11 cellular contexts compared by ENCODE assay signal in the genomic region with DNA sequence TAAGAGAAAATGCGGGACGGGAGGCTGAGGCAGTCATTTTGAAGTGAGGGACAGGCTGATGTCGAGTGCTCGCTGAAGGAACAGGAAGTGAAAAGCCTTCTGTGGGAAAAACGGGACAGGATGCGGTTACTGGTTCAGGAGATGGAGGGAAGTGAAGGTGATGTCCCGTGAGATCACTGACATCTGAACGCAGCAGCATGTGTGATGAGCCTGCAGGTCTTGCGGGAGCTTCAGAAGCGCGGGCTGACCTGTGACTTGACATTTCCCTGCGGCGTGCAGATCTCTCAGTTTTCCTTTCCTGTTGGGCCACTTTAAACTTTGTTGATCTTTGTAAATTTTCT.
DNase-seq lines count a peak whose midpoint lies in the region; ATAC-seq and TF ChIP-seq lines count a peak whose summit lies in the region.
"Had no signal": no experiment of that assay in that cellular context is flagged by ENCODE, and none has a peak within 500 bp of the region (broad histone marks: within the 10 kb centered on the region; RNA-seq: fewer than 3 reads in every experiment).

No MANE protein-coding gene starts in this region.

- H3K9ac ChIP-seq in OCI-LY3 (ENCODE audit: low read length): no peak overlapping the region; the same call in 1 of the 2 replicates

- H3K27me3 ChIP-seq in OCI-LY3 (ENCODE audit: low read depth, low read length): no peaks in the 10 kb centered on the region
- H3K27me3 ChIP-seq in upper lobe of right lung: no peaks in the 10 kb centered on the region

- peak overlapping the region; percentile 22 for H3K27ac ChIP-seq in OCI-LY3 (ENCODE audit: low read length)
- no peak overlapping the region for H3K27ac ChIP-seq in upper lobe of right lung
- H3K27ac ChIP-seq: prostate gland had no signal

- intact Hi-C loops in upper lobe of right lung (cut with DNase I): no loop called here

- TF ChIP-seq CTCF in OCI-LY3 (IDR thresholded peaks at IDR 0.05; ENCODE audit: low read depth, low read length) (no peak), choroid plexus epithelial cell (conservative IDR thresholded peaks at IDR 0.05; ENCODE audit: low read depth, low read length) (no peak), upper lobe of right lung (IDR thresholded peaks at IDR 0.05) (no peak)

- H3K79me2 ChIP-seq in OCI-LY3 (ENCODE audit: low read length): no peaks in the 10 kb centered on the region

- no peak for ATAC-seq in upper lobe of right lung
- no peak for ATAC-seq in GM21360 (IDR thresholded peaks at IDR 0.05; ENCODE audit: unreplicated experiment)

- peak overlapping the region; percentile 67 for H3K4me2 ChIP-seq in OCI-LY3 (ENCODE audit: low read length)

- H3K36me3 ChIP-seq in OCI-LY3 (replicated peaks; ENCODE audit: low read depth, low read length) (peaks cover 50% of the 10 kb centered on the region), upper lobe of right lung (peaks cover 92% of the 10 kb centered on the region)

- DNase-seq in stimulated activated naive CD4-positive, alpha-beta T cell (lab: John Stamatoyannopoulos, UW): peak in 4 of 6 experiments; percentile 10 to 42 (median 20)
- DNase-seq in stimulated activated naive CD4-positive, alpha-beta T cell treated with Interleukin-2 at 50 U/mL for 16 hours (lab: John Stamatoyannopoulos, UW): no peak
- DNase-seq in choroid plexus epithelial cell (ENCODE audit: low read depth) (peak; percentile 12), upper lobe of right lung (no peak), NCI-H2196 (lab: John Stamatoyannopoulos, UW; ENCODE audit: unreplicated experiment) (no peak), DMS79 (lab: John Stamatoyannopoulos, UW) (no peak)
- DNase-seq: AML-193, Right ventricle myocardium superior had no signal

- peak overlapping the region; percentile 46 for H3K4me3 ChIP-seq in OCI-LY3 (ENCODE audit: low read length)
- H3K4me3 ChIP-seq in choroid plexus epithelial cell (ENCODE audit: low read depth, low read length): no peak overlapping the region
- no peak overlapping the region for H3K4me3 ChIP-seq in upper lobe of right lung
- H3K4me3 ChIP-seq: prostate gland had no signal

- peaks cover 50% of the 10 kb centered on the region for H4K20me1 ChIP-seq in OCI-LY3 (ENCODE audit: insufficient read depth, low read length)

- H3K9me3 ChIP-seq in OCI-LY3 (ENCODE audit: insufficient read depth, low read length) (no peaks in the 10 kb centered on the region), upper lobe of right lung (no peaks in the 10 kb centered on the region)
- H3K9me3 ChIP-seq: prostate gland had no signal

- no peak overlapping the region for H2AFZ ChIP-seq in OCI-LY3 (ENCODE audit: low read depth, low read length)

- H3K4me1 ChIP-seq in OCI-LY3 (ENCODE audit: low read length): peaks cover 55% of the 10 kb centered on the region
- no peaks in the 10 kb centered on the region for H3K4me1 ChIP-seq in upper lobe of right lung
- H3K4me1 ChIP-seq: prostate gland had no signal

Comparison
In these comparisons a context has a peak if more than half of its experiments do, and no peak if none do; other contexts are left out.
1. DNase-seq: peak in stimulated activated naive CD4-positive, alpha-beta T cell (4 of 6) and choroid plexus epithelial cell (single experiment); none in stimulated activated naive CD4-positive, alpha-beta T cell treated with Interleukin-2 at 50 U/mL for 16 hours (single experiment), upper lobe of right lung (single experiment), NCI-H2196 (single experiment) and DMS79 (single experiment).